14 cellular contexts compared by ENCODE assay signal in genomic region chr7:88095-88926, GRCh38.
DNase-seq lines count a peak whose midpoint lies in the region; TF ChIP-seq lines count a peak whose summit lies in the region.
"Had no signal": no experiment of that assay in that cellular context is flagged by ENCODE, and none has a peak within 500 bp of the region (broad histone marks: within the 10 kb centered on the region; RNA-seq: fewer than 3 reads in every experiment).

No MANE protein-coding gene starts in this region.

- POLR2A ChIA-PET in AG04450 (lab: Yijun Ruan, JAX) = interaction anchor here (1.9 kb wide), 1 partner anchor 104 kb away, joined by 8 read pairs; the partner anchor contains the start of gene FAM20C

- H3K4me3 ChIP-seq in AG04450 (ENCODE audit: low read depth, low read length) = no peak overlapping the region
- H3K4me3 ChIP-seq: Peyer's patch, upper lobe of right lung had no signal

- TF ChIP-seq RAD21 in Ishikawa (IDR thresholded peaks at IDR 0.05; ENCODE audit: low read depth) = peak; percentile 24; the same call in 1 of the 2 replicates

- H3K27ac ChIP-seq in AG04450 (ENCODE audit: low read depth, low read length) = peak overlapping the region; percentile 93
- H3K27ac ChIP-seq: C4-2B, upper lobe of right lung had no signal

- no peaks in the 10 kb centered on the region for H3K9me3 Mint-ChIP-seq in dendritic cell treated with granulocyte-macrophage colony-stimulating factor and Interleukin-4, amounts not matched to agents 40 ng/mL and 50 ng/mL, for 4 days
- no peaks in the 10 kb centered on the region for H3K9me3 Mint-ChIP-seq in neural crest cell

- no peak for DNase-seq in AG04450 (ENCODE audit: low read depth, low spot score)
- peak; percentile 22 for DNase-seq in neural crest cell (ENCODE audit: low read depth, low spot score)
- DNase-seq in NCI-H2196 treated with DMSO at 0.1 percent for 48 hours (lab: John Stamatoyannopoulos, UW; ENCODE audit: unreplicated experiment) = no peak
- DNase-seq in stimulated activated CD4-positive, alpha-beta T cell treated with anti-CD3 and anti-CD28 coated beads, Interleukin-15, amount 100 ng/mL, for 24 hours = no peak
- no peak for DNase-seq in RKO (ENCODE audit: low spot score)
- no peak for DNase-seq in epidermal melanocyte (ENCODE audit: insufficient read length, low spot score)
- DNase-seq: activated CD4-positive, CD25-positive, alpha-beta regulatory T cell; activated gamma-delta T cell; NCI-H2081; upper lobe of right lung had no signal

- TF ChIP-seq EP300 in Ishikawa (IDR thresholded peaks at IDR 0.05; ENCODE audit: borderline replicate concordance) = no peak

- peaks cover 65% of the 10 kb centered on the region for H3K4me1 Mint-ChIP-seq in dendritic cell treated with granulocyte-macrophage colony-stimulating factor and Interleukin-4, amounts not matched to agents 40 ng/mL and 50 ng/mL, for 4 days (ENCODE audit: low read depth)
- H3K4me1 Mint-ChIP-seq in neural crest cell = peaks cover 34% of the 10 kb centered on the region

- peak overlapping the region; percentile 69 for H3K27ac Mint-ChIP-seq in dendritic cell treated with granulocyte-macrophage colony-stimulating factor and Interleukin-4, amounts not matched to agents 40 ng/mL and 50 ng/mL, for 4 days
- peak overlapping the region; percentile 27 for H3K27ac Mint-ChIP-seq in neural crest cell (ENCODE audit: unreplicated experiment)

- H3K36me3 Mint-ChIP-seq in dendritic cell treated with granulocyte-macrophage colony-stimulating factor and Interleukin-4, amounts not matched to agents 40 ng/mL and 50 ng/mL, for 4 days (ENCODE audit: low read depth) = no peaks in the 10 kb centered on the region
- H3K36me3 Mint-ChIP-seq in neural crest cell (ENCODE audit: low read depth) = no peaks in the 10 kb centered on the region

- peaks cover 2% of the 10 kb centered on the region for H3K27me3 ChIP-seq in AG04450 (ENCODE audit: control insufficient read depth, insufficient read depth, low read length)
- H3K27me3 ChIP-seq: Peyer's patch, upper lobe of right lung had no signal

- no peak overlapping the region for H3K4me3 Mint-ChIP-seq in dendritic cell treated with granulocyte-macrophage colony-stimulating factor and Interleukin-4, amounts not matched to agents 40 ng/mL and 50 ng/mL, for 4 days
- H3K4me3 Mint-ChIP-seq in neural crest cell = no peak overlapping the region

- peaks cover 8% of the 10 kb centered on the region; the same call in 1 of the 2 replicates for H3K9me3 ChIP-seq in AG04450 (ENCODE audit: control insufficient read depth, insufficient read depth, low read length)
- H3K9me3 ChIP-seq: Peyer's patch, upper lobe of right lung had no signal

- 0 out of 2 replicates have a peak, but pooled peaks have one; percentile 20 for TF ChIP-seq CTCF in AG04450 (IDR thresholded peaks at IDR 0.05; ENCODE audit: low read depth, low read length)
- no peak for TF ChIP-seq CTCF in neural crest cell (conservative IDR thresholded peaks at IDR 0.05)

- H3K27me3 Mint-ChIP-seq in dendritic cell treated with granulocyte-macrophage colony-stimulating factor and Interleukin-4, amounts not matched to agents 40 ng/mL and 50 ng/mL, for 4 days = peaks cover 27% of the 10 kb centered on the region
- H3K27me3 Mint-ChIP-seq in neural crest cell (ENCODE audit: low read depth) = no peaks in the 10 kb centered on the region

- CTCF ChIA-PET in AG04450 (lab: Charles Lee) = no interaction called here

- intact Hi-C loops in dendritic cell treated with granulocyte-macrophage colony-stimulating factor and Interleukin-4, amounts not matched to agents 40 ng/mL and 50 ng/mL, for 4 days (cut with micrococcal nuclease) = no loop called here

TF ChIP-seq in Ishikawa, 13 proteins besides CTCF, POLR2A, EP300 and RAD21:
- TF ChIP-seq TAF1 (IDR thresholded peaks at IDR 0.05; ENCODE audit: low read depth) = no peak
- TF ChIP-seq EGR1 (IDR thresholded peaks at IDR 0.05) = no peak
- no peak for TF ChIP-seq CREB1 (IDR thresholded peaks at IDR 0.05; ENCODE audit: low read depth)
- no peak for TF ChIP-seq TEAD4 (IDR thresholded peaks at IDR 0.05)
- TF ChIP-seq MAX (IDR thresholded peaks at IDR 0.05) = no peak
- TF ChIP-seq USF1 (IDR thresholded peaks at IDR 0.05) = no peak
- TF ChIP-seq REST (IDR thresholded peaks at IDR 0.05; ENCODE audit: low read depth) = no peak
- TF ChIP-seq NFIC (IDR thresholded peaks at IDR 0.05) = no peak
- TF ChIP-seq CEBPB (IDR thresholded peaks at IDR 0.05) = no peak
- no peak for TF ChIP-seq YY1 (IDR thresholded peaks at IDR 0.05; ENCODE audit: low read depth)
- TF ChIP-seq TCF12 (IDR thresholded peaks at IDR 0.05; ENCODE audit: low read depth) = no peak
- no peak for TF ChIP-seq ZBTB7A (IDR thresholded peaks at IDR 0.05; ENCODE audit: low read depth)
- TF ChIP-seq FOXM1 (IDR thresholded peaks at IDR 0.05; ENCODE audit: borderline replicate concordance, low read depth) = no peak
